ENCODE assay signal across 26 cellular contexts in genomic region chr15:40468850-40469249, GRCh38. TPM values are rescaled to one million over a fixed set of nuclear protein-coding genes. Genes with fewer than 3 reads are reported as not detected.
DNase-seq lines count a peak whose midpoint lies in the region; ATAC-seq, FAIRE-seq and TF ChIP-seq lines count a peak whose summit lies in the region.
"Had no signal": no experiment of that assay in that cellular context is flagged by ENCODE, and none has a peak within 500 bp of the region (broad histone marks: within the 10 kb centered on the region; RNA-seq: fewer than 3 reads in every experiment).

No MANE protein-coding gene starts in this region.

- H3K27me3 ChIP-seq in naive thymus-derived CD4-positive, alpha-beta T cell (ENCODE audit: control insufficient read depth in 2 of 2, insufficient read depth in 2 of 2, low read length in 2 of 2) = no peaks in the 10 kb centered on the region
- H3K27me3 ChIP-seq: ascending aorta, foreskin keratinocyte, hepatocyte, uterus had no signal

- no peak for TF ChIP-seq POLR2A in GM12891 (IDR thresholded peaks at IDR 0.05; ENCODE audit: low read depth, low read length)

- peaks cover 8 to 16% of the 10 kb centered on the region in 2 donors for H3K4me1 ChIP-seq in naive thymus-derived CD4-positive, alpha-beta T cell (ENCODE audit: control insufficient read depth in 2 of 2, insufficient read depth in 2 of 2, low read length in 2 of 2)
- H3K4me1 ChIP-seq: uterus had no signal

- ATAC-seq in T-helper 17 cell (no peak), HG03342 (IDR thresholded peaks at IDR 0.05; ENCODE audit: unreplicated experiment) (no peak)
- ATAC-seq in naive thymus-derived CD4-positive, alpha-beta T cell = no peak
- ATAC-seq: activated T-cell treated with anti-CD3 and anti-CD28 coated beads, Interleukin-2, amount 50 U/mL, for 4 hours; foreskin keratinocyte; left ventricle myocardium superior; Right ventricle myocardium inferior had no signal

- CTCF ChIA-PET in naive thymus-derived CD4-positive, alpha-beta T cell (lab: Charles Lee) = interaction anchor here (2.0 kb wide), 1 partner anchor 28 kb away, joined by 7 read pairs; the partner anchor contains the start of gene BAHD1

- TF ChIP-seq CTCF in 22Rv1 (IDR thresholded peaks at IDR 0.05) = no peak

- intact Hi-C loops in naive thymus-derived CD4-positive, alpha-beta T cell (cut with micrococcal nuclease) = loop anchor here in 1 of 2 donors (10.0 kb wide), 1 partner anchor 336 kb away; the partner anchor contains the start of genes DNAJC17 and ZFYVE19

- H3K9me3 ChIP-seq in T-helper 17 cell (ENCODE audit: control insufficient read depth, low read length, poor library complexity, severe bottlenecking) = no peaks in the 10 kb centered on the region
- H3K9me3 ChIP-seq in naive thymus-derived CD4-positive, alpha-beta T cell (ENCODE audit: control insufficient read depth in 2 of 3, low read length in 3 of 3) = no peaks in the 10 kb centered on the region
- H3K9me3 ChIP-seq: ascending aorta, uterus had no signal

- no peak overlapping the region for H3K4me3 ChIP-seq in naive thymus-derived CD4-positive, alpha-beta T cell (ENCODE audit: low read length)
- H3K4me3 ChIP-seq: ascending aorta, GM23248, hepatocyte, uterus had no signal

- H3K9me3 Mint-ChIP-seq in naive thymus-derived CD4-positive, alpha-beta T cell = no peaks in the 10 kb centered on the region
- H3K9me3 Mint-ChIP-seq: activated CD4-positive, alpha-beta memory T cell treated with anti-CD3 and anti-CD28 coated beads for 36 hours; activated T-cell treated with anti-CD3 and anti-CD28 coated beads, Interleukin-2, amount 50 U/mL, for 4 hours; central memory CD8-positive, alpha-beta T cell had no signal

- H3K27ac ChIP-seq in 22Rv1 = peak overlapping the region; percentile 74; the same call in 1 of the 2 replicates
- H3K27ac ChIP-seq in naive thymus-derived CD4-positive, alpha-beta T cell (ENCODE audit: low read depth, low read length) = peak overlapping the region; percentile 5
- H3K27ac ChIP-seq: foreskin keratinocyte, GM23248, hepatocyte, uterus had no signal

- no peak for FAIRE-seq in GM12891 (lab: Jason Lieb, UNC)

- no peak for DNase-seq in GM12891 (ENCODE audit: insufficient read length, low spot score)
- no peak for DNase-seq in T-helper 17 cell
- no peak for DNase-seq in naive thymus-derived CD4-positive, alpha-beta T cell
- no peak for DNase-seq in NCI-H2196 treated with DMSO at 0.1 percent for 48 hours (lab: John Stamatoyannopoulos, UW; ENCODE audit: unreplicated experiment)
- no peak for DNase-seq in AML-193 (lab: John Stamatoyannopoulos, UW)
- no peak for DNase-seq in NOMO-1 treated with dmso at 0.1 percent for 144 hours (lab: John Stamatoyannopoulos, UW; ENCODE audit: unreplicated experiment)
- DNase-seq: ACHN; activated CD4-positive, alpha-beta memory T cell treated with anti-CD3 and anti-CD28 coated beads for 36 hours; activated naive CD4-positive, alpha-beta T cell treated with anti-CD3 and anti-CD28 coated beads, Interleukin-2, amount 50 U/mL, for 16 hours; activated T-cell treated with anti-CD3 and anti-CD28 coated beads, Interleukin-2, amount 50 U/mL, for 4 hours; DMS79 treated with DMSO at 0.1 percent for 48 hours; foreskin keratinocyte; GM23248; left ventricle myocardium superior; NCI-H1105 treated with DMSO at 0.1 percent for 48 hours; NCI-H2171 treated with DMSO at 0.1 percent for 48 hours; NCI-H69; right cardiac atrium; uterus; WERI-Rb-1 had no signal

- no peaks in the 10 kb centered on the region for H3K36me3 Mint-ChIP-seq in T-helper 17 cell (ENCODE audit: low read depth)
- peaks cover 0 to 17% (median 3%) of the 10 kb centered on the region in 5 donors for H3K36me3 Mint-ChIP-seq in naive thymus-derived CD4-positive, alpha-beta T cell

- POLR2A ChIA-PET in naive thymus-derived CD4-positive, alpha-beta T cell (lab: Charles Lee) = interaction anchor here (1.1 to 1.6 kb wide), 3 partner anchors 15 to 28 kb away, joined by 3 to 7 read pairs (median 3); partner anchors contain the start of gene BAHD1

- no peaks in the 10 kb centered on the region for H3K27me3 Mint-ChIP-seq in T-helper 17 cell
- peaks cover 0 to 3% (median 0%) of the 10 kb centered on the region in 5 donors for H3K27me3 Mint-ChIP-seq in naive thymus-derived CD4-positive, alpha-beta T cell
- H3K27me3 Mint-ChIP-seq: activated CD4-positive, alpha-beta memory T cell treated with anti-CD3 and anti-CD28 coated beads for 36 hours; central memory CD8-positive, alpha-beta T cell had no signal

- H3K4me1 Mint-ChIP-seq in T-helper 17 cell = peaks cover 17% of the 10 kb centered on the region
- H3K4me1 Mint-ChIP-seq in naive thymus-derived CD4-positive, alpha-beta T cell = peaks cover 15 to 51% (median 38%) of the 10 kb centered on the region in 7 donors

- H3K36me3 ChIP-seq in naive thymus-derived CD4-positive, alpha-beta T cell (ENCODE audit: control insufficient read depth in 2 of 3, insufficient read depth in 3 of 3, low read length in 3 of 3) = peaks cover 0 to 31% (median 15%) of the 10 kb centered on the region in 3 experiments
- H3K36me3 ChIP-seq: uterus had no signal

- no peak overlapping the region for H3K4me3 Mint-ChIP-seq in T-helper 17 cell
- H3K4me3 Mint-ChIP-seq in naive thymus-derived CD4-positive, alpha-beta T cell = peak overlapping the region in 2 of 10 donors; percentile 3 to 51
- H3K4me3 Mint-ChIP-seq: central memory CD8-positive, alpha-beta T cell had no signal

- H3K27ac Mint-ChIP-seq in T-helper 17 cell = peak overlapping the region; percentile 73
- peak overlapping the region in 7 of 9 donors; percentile 67 to 82 (median 80) for H3K27ac Mint-ChIP-seq in naive thymus-derived CD4-positive, alpha-beta T cell

TF ChIP-seq in GM12891, 5 proteins besides CTCF, POLR2A, EP300 and RAD21:
- no peak for TF ChIP-seq PAX5 (IDR thresholded peaks at IDR 0.05; ENCODE audit: insufficient read depth, low read length, severe bottlenecking)
- peak; percentile 46 for TF ChIP-seq SPI1 (IDR thresholded peaks at IDR 0.05; ENCODE audit: low read depth, low read length)

RNA-seq across cellular contexts. Expression of gene CHST14, which starts 1.9 kb away (rescaled TPM):
- 5.3 TPM for polyA plus RNA-seq in GM12891 (2012; ENCODE audit: low read depth, missing spikeins)
- total RNA-seq in T-helper 17 cell = 1 to 10 TPM; 4.4 to 7.5 TPM
- 10 to 100 TPM in 3 of 5 experiments, 1 to 10 TPM in 2; 7.3 to 12.5 (median 10.8) TPM for total RNA-seq in naive thymus-derived CD4-positive, alpha-beta T cell
- 1 to 10 TPM in 1 of 2 donors, under 1 TPM in 1; 0.83 to 1.4 TPM for polyA plus RNA-seq in naive thymus-derived CD4-positive, alpha-beta T cell

RNA-seq across cellular contexts. Expression of gene BAHD1, which starts 28.1 kb away (rescaled TPM):
- polyA plus RNA-seq in GM12891 (2012; ENCODE audit: low read depth, missing spikeins) = 10.3 TPM
- total RNA-seq in T-helper 17 cell = 10 to 100 TPM; 30.2 to 32.1 TPM
- total RNA-seq in naive thymus-derived CD4-positive, alpha-beta T cell = 10 to 100 TPM; 28.4 to 48.8 (median 31.2) TPM
- polyA plus RNA-seq in naive thymus-derived CD4-positive, alpha-beta T cell = 1 to 10 TPM; 2.2 to 3.9 TPM
